ENCODE assay signal across 12 cellular contexts in genomic region chr1:209742409-209743144, GRCh38. TPM values are rescaled to one million over a fixed set of nuclear protein-coding genes. Genes with fewer than 3 reads are reported as not detected.
DNase-seq lines count a peak whose midpoint lies in the region; ATAC-seq and TF ChIP-seq lines count a peak whose summit lies in the region.
"Had no signal": no experiment of that assay in that cellular context is flagged by ENCODE, and none has a peak within 500 bp of the region (broad histone marks: within the 10 kb centered on the region; RNA-seq: fewer than 3 reads in every experiment).

No MANE protein-coding gene starts in this region.

- TF ChIP-seq POLR2A in tibial nerve (IDR thresholded peaks at IDR 0.05) (no peak), lower leg skin (IDR thresholded peaks at IDR 0.05) (no peak)

- TF ChIP-seq CTCF in choroid plexus epithelial cell (conservative IDR thresholded peaks at IDR 0.05; ENCODE audit: low read depth, low read length) (no peak), tibial nerve (IDR thresholded peaks at IDR 0.05) (no peak), lower leg skin (IDR thresholded peaks at IDR 0.05) (no peak)

- no peak for DNase-seq in activated T-cell treated with anti-CD3 and anti-CD28 coated beads, Interleukin-2, amount 50 U/mL, for 24 hours
- no peak for DNase-seq in activated T-cell treated with anti-CD3 and anti-CD28 coated beads, Interleukin-2, amount 50 U/mL, for 1 hour
- DNase-seq in choroid plexus epithelial cell (ENCODE audit: low read depth) (peak; percentile 87), memory B cell (ENCODE audit: low spot score in 2 of 2) (no peak), tibial nerve (ENCODE audit: low spot score in 2 of 2) (no peak), lower leg skin (ENCODE audit: low spot score in 2 of 2) (no peak)
- DNase-seq: NCI-H2227 treated with DMSO at 0.1 percent for 48 hours; stimulated activated CD4-positive, alpha-beta T cell treated with anti-CD3 and anti-CD28 coated beads, Interleukin-12 subunit alpha, Interleukin-12 subunit beta, amount 100 ng/mL, for 4 hours had no signal

- intact Hi-C loops in lower leg skin (cut with DNase I; ENCODE audit: low total_unique reads), result loop anchor here (10.0 kb wide), 1 partner anchor 48 kb away; no protein-coding TSS in a partner anchor

- peak overlapping the region; percentile 58 for H3K27ac Mint-ChIP-seq in activated T-cell treated with anti-CD3 and anti-CD28 coated beads, Interleukin-2, amount 50 U/mL, for 24 hours
- peak overlapping the region; percentile 36 for H3K27ac Mint-ChIP-seq in memory B cell

- H3K27me3 Mint-ChIP-seq in activated T-cell treated with anti-CD3 and anti-CD28 coated beads, Interleukin-2, amount 50 U/mL, for 24 hours, result no peaks in the 10 kb centered on the region
- no peaks in the 10 kb centered on the region for H3K27me3 Mint-ChIP-seq in memory B cell

- no peaks in the 10 kb centered on the region for H3K9me3 Mint-ChIP-seq in activated T-cell treated with anti-CD3 and anti-CD28 coated beads, Interleukin-2, amount 50 U/mL, for 24 hours
- H3K9me3 Mint-ChIP-seq in memory B cell, result no peaks in the 10 kb centered on the region

- WGBS in tibial nerve, 2 donors, result 48 to 49% methylated on average over 8 of the region's 8 CpGs
- 49 to 53% methylated on average over 8 of the region's 8 CpGs for WGBS in lower leg skin, 2 donors

- TF ChIP-seq EP300 in tibial nerve (IDR thresholded peaks at IDR 0.05), result no peak

- H3K9me3 ChIP-seq in tibial nerve, result no peaks in the 10 kb centered on the region
- H3K9me3 ChIP-seq: BLaER1 had no signal

- peaks cover 41% of the 10 kb centered on the region for H3K4me1 Mint-ChIP-seq in activated T-cell treated with anti-CD3 and anti-CD28 coated beads, Interleukin-2, amount 50 U/mL, for 24 hours (ENCODE audit: low read depth)
- H3K4me1 Mint-ChIP-seq in memory B cell, result peaks cover 4% of the 10 kb centered on the region

- ATAC-seq in memory B cell (ENCODE audit: low read depth), result no peak
- no peak for ATAC-seq in HG02571 (IDR thresholded peaks at IDR 0.05; ENCODE audit: unreplicated experiment)
- no peak for ATAC-seq in HG03097 (IDR thresholded peaks at IDR 0.05; ENCODE audit: low FRiP score, unreplicated experiment)
- ATAC-seq: HCT116 had no signal

- H3K4me3 ChIP-seq in choroid plexus epithelial cell (ENCODE audit: low read depth, low read length) (no peak overlapping the region), tibial nerve (peak overlapping the region in 1 of 4 donors; percentile 31), lower leg skin (ENCODE audit: low read depth, poor library complexity, severe bottlenecking) (no peak overlapping the region)
- H3K4me3 ChIP-seq: BLaER1 had no signal

- no peaks in the 10 kb centered on the region for H3K36me3 ChIP-seq in tibial nerve
- H3K36me3 ChIP-seq: BLaER1 had no signal

- H3K4me1 ChIP-seq in tibial nerve, result peaks cover 0 to 24% (median 5%) of the 10 kb centered on the region in 4 donors

- no peaks in the 10 kb centered on the region for H3K36me3 Mint-ChIP-seq in activated T-cell treated with anti-CD3 and anti-CD28 coated beads, Interleukin-2, amount 50 U/mL, for 24 hours (ENCODE audit: low read depth)
- no peaks in the 10 kb centered on the region for H3K36me3 Mint-ChIP-seq in memory B cell

- no peak overlapping the region for H3K4me3 Mint-ChIP-seq in activated T-cell treated with anti-CD3 and anti-CD28 coated beads, Interleukin-2, amount 50 U/mL, for 24 hours
- no peak overlapping the region for H3K4me3 Mint-ChIP-seq in memory B cell

- no peaks in the 10 kb centered on the region for H3K27me3 ChIP-seq in tibial nerve
- H3K27me3 ChIP-seq: BLaER1 had no signal

- H3K27ac ChIP-seq in tibial nerve, result peak overlapping the region in 3 of 4 donors; percentile 52 to 80 (median 77)
- H3K27ac ChIP-seq: BLaER1 had no signal

RNA-seq across cellular contexts. Expression of gene TRAF3IP3, which starts 13.3 kb away (rescaled TPM):
- 1 to 10 TPM in 3 of 4 donors, under 1 TPM in 1; 0.87 to 8.0 (median 2.3) TPM for total RNA-seq in tibial nerve
- 1 to 10 TPM in 2 of 4 donors, under 1 TPM in 1, not detected in 1; 0.61 to 2.1 (median 1.1) TPM for total RNA-seq in lower leg skin

RNA-seq across cellular contexts. Expression of gene HSD11B1, which starts 37.9 kb away (rescaled TPM):
- total RNA-seq in tibial nerve (10 to 100 TPM in 3 of 4 donors, 1 to 10 TPM in 1; 7.1 to 92.2 (median 19.7) TPM), lower leg skin (100 to 1,000 TPM in 1 of 4 donors, 10 to 100 TPM in 3; 37.1 to 166 (median 55.9) TPM)

RNA-seq across cellular contexts. Expression of gene C1orf74, which starts 41.8 kb away (rescaled TPM):
- total RNA-seq in tibial nerve (1 to 10 TPM; 1.5 to 3.0 (median 2.2) TPM), lower leg skin (1 to 10 TPM; 2.3 to 3.7 (median 2.8) TPM)
